17 cellular contexts compared by ENCODE assay signal in genomic region chr1:200990114-200990513, GRCh38. TPM values are rescaled to one million over a fixed set of nuclear protein-coding genes. Genes with fewer than 3 reads are reported as not detected.
DNase-seq lines count a peak whose midpoint lies in the region; ATAC-seq, FAIRE-seq and TF ChIP-seq lines count a peak whose summit lies in the region.
"Had no signal": no experiment of that assay in that cellular context is flagged by ENCODE, and none has a peak within 500 bp of the region (broad histone marks: within the 10 kb centered on the region; RNA-seq: fewer than 3 reads in every experiment).

No MANE protein-coding gene starts in this region.

- no peaks in the 10 kb centered on the region for H3K9me3 ChIP-seq in HCT116 (ENCODE audit: control insufficient read depth in 1 of 2, insufficient read depth in 1 of 2, low read depth in 1 of 2, low read length in 2 of 2)
- no peaks in the 10 kb centered on the region for H3K9me3 ChIP-seq in H1 (ENCODE audit: insufficient read depth in 2 of 2, low read depth in 1 of 2, low read length in 1 of 2)
- no peaks in the 10 kb centered on the region for H3K9me3 ChIP-seq in upper lobe of left lung
- H3K9me3 ChIP-seq: A549 had no signal

- H4K20me1 ChIP-seq in HCT116 (ENCODE audit: insufficient read depth) (no peaks in the 10 kb centered on the region), H1 (replicated peaks in 1 of 2; ENCODE audit: control insufficient read depth in 1 of 2, insufficient read depth in 2 of 2, low read length in 2 of 2) (peaks cover 0 to 4% of the 10 kb centered on the region in 2 experiments)

- H3K79me2 ChIP-seq in HCT116 (ENCODE audit: insufficient read depth, low read length) (no peaks in the 10 kb centered on the region), H1 (ENCODE audit: control insufficient read depth in 1 of 2, insufficient read depth in 2 of 2, low read length in 2 of 2) (no peaks in the 10 kb centered on the region)

- H3K27me3 Mint-ChIP-seq in activated T-cell treated with anti-CD3 and anti-CD28 coated beads, Interleukin-2, amount 50 U/mL, for 24 hours, result no peaks in the 10 kb centered on the region

- H3K4me3 Mint-ChIP-seq in activated T-cell treated with anti-CD3 and anti-CD28 coated beads, Interleukin-2, amount 50 U/mL, for 24 hours, result no peak overlapping the region
- H3K4me3 Mint-ChIP-seq: CD8-positive, alpha-beta T cell had no signal

- no peak for TF ChIP-seq EP300 in H1 (IDR thresholded peaks at IDR 0.05; ENCODE audit: borderline replicate concordance in 1 of 2, low read depth in 2 of 2, low read length in 2 of 2)
- no peak for TF ChIP-seq EP300 in upper lobe of left lung (IDR thresholded peaks at IDR 0.05)

- no peak overlapping the region for H3K4ac ChIP-seq in H1 (replicated peaks; ENCODE audit: insufficient read length, low read depth, low read length)

- H3K27ac ChIP-seq in HCT116 (ENCODE audit: low read depth, low read length), result no peak overlapping the region
- H3K27ac ChIP-seq in H1 (ENCODE audit: low read depth, low read length), result no peak overlapping the region
- H3K27ac ChIP-seq in upper lobe of left lung, result no peak overlapping the region
- H3K27ac ChIP-seq: 22Rv1, A549 had no signal

- peaks cover 98% of the 10 kb centered on the region for H3K36me3 Mint-ChIP-seq in activated T-cell treated with anti-CD3 and anti-CD28 coated beads, Interleukin-2, amount 50 U/mL, for 24 hours (ENCODE audit: low read depth)

- H3K4me1 ChIP-seq in HCT116 (ENCODE audit: control insufficient read depth in 1 of 2, insufficient read depth in 2 of 2, low read length in 2 of 2), result no peaks in the 10 kb centered on the region
- no peaks in the 10 kb centered on the region for H3K4me1 ChIP-seq in H1 (replicated peaks in 1 of 4; ENCODE audit: control insufficient read depth in 3 of 4, insufficient read depth in 4 of 4, low read length in 3 of 4)
- H3K4me1 ChIP-seq in upper lobe of left lung, result no peaks in the 10 kb centered on the region
- H3K4me1 ChIP-seq: A549 had no signal

- H3K18ac ChIP-seq in H1 (ENCODE audit: extremely low read depth, low read length), result no peak overlapping the region

- H3K4me2 ChIP-seq in HCT116 (ENCODE audit: low read length) (no peak overlapping the region), H1 (ENCODE audit: insufficient read depth in 1 of 2, low read depth in 2 of 2, low read length in 2 of 2) (no peak overlapping the region)
- H3K4me2 ChIP-seq: A549 had no signal

- H3K23me2 ChIP-seq in H1 (ENCODE audit: low read depth, low read length), result no peaks in the 10 kb centered on the region

- H3K56ac ChIP-seq in H1 (replicated peaks; ENCODE audit: insufficient read length, low read depth, low read length), result no peak overlapping the region

- no peak overlapping the region for H4K91ac ChIP-seq in H1 (replicated peaks; ENCODE audit: insufficient read length, low read length)

- no peak overlapping the region for H3K4me3 ChIP-seq in HCT116 (replicated peaks in 1 of 2; ENCODE audit: low read depth in 1 of 2, low read length in 2 of 2)
- no peak overlapping the region for H3K4me3 ChIP-seq in H1 (ENCODE audit: extremely low read depth in 1 of 4, insufficient read depth in 2 of 4, low read depth in 3 of 4, low read length in 4 of 4)
- H3K4me3 ChIP-seq in upper lobe of left lung, result no peak overlapping the region
- H3K4me3 ChIP-seq: A549, GM12878 had no signal

- no peaks in the 10 kb centered on the region for H3K79me1 ChIP-seq in H1 (ENCODE audit: low read depth, low read length)

- BruUV-seq in HCT116 (replicated peaks; lab: Mats Ljungman, UMichigan), result no TSS peak

- H3K23ac ChIP-seq in H1 (ENCODE audit: insufficient read length), result no peak overlapping the region

- peak overlapping the region; percentile 30 for H3K27ac Mint-ChIP-seq in activated T-cell treated with anti-CD3 and anti-CD28 coated beads, Interleukin-2, amount 50 U/mL, for 24 hours
- H3K27ac Mint-ChIP-seq: CD8-positive, alpha-beta T cell had no signal

- no peak for FAIRE-seq in H1 (lab: Jason Lieb, UNC)
- FAIRE-seq: A549, GM12878 had no signal

- H4K8ac ChIP-seq in H1 (ENCODE audit: extremely low read depth, insufficient read depth, low read length), result no peak overlapping the region

- H3K9ac ChIP-seq in HCT116 (ENCODE audit: low read length), result no peak overlapping the region
- H3K9ac ChIP-seq in H1 (replicated peaks in 1 of 4; ENCODE audit: extremely low read depth in 1 of 4, low read depth in 3 of 4, low read length in 3 of 4), result no peak overlapping the region

- DNase-seq in activated T-cell treated with anti-CD3 and anti-CD28 coated beads, Interleukin-2, amount 50 U/mL, for 24 hours, result no peak
- no peak for DNase-seq in activated T-cell treated with anti-CD3 and anti-CD28 coated beads for 4 hours
- DNase-seq in HCT116 (ENCODE audit: low read depth, low spot score), result no peak
- no peak for DNase-seq in H1 (ENCODE audit: low read depth in 1 of 2, low spot score in 2 of 2)
- no peak for DNase-seq in upper lobe of left lung
- no peak for DNase-seq in GM03348 (ENCODE audit: low spot score)
- no peak for DNase-seq in stimulated activated CD4-positive, alpha-beta T cell treated with anti-CD3 and anti-CD28 coated beads, Interleukin-2, amount 100 ng/mL, for 24 hours
- DNase-seq: AML-193; Calu3; CD8-positive, alpha-beta T cell; DMS79 treated with DMSO at 0.1 percent for 48 hours; GF-D8; HCEC 1CT; KG1 had no signal

- H2BK120ac ChIP-seq in H1 (replicated peaks; ENCODE audit: low read depth, low read length), result no peak overlapping the region

- WGBS in H1 (ENCODE audit: extremely low coverage in 1 of 2, insufficient coverage in 1 of 2, insufficient read length in 1 of 2, insufficient replicate concordance in 2 of 2, low coverage in 1 of 2, low lambda C conversion rate in 2 of 2, missing lambda C conversion rate in 1 of 2), 2 experiments, result 90% methylated on average over 9 of the region's 9 CpGs; no CpG with 5 or more reads in 1 of the 2 experiments
- WGBS in upper lobe of left lung, 2 donors, result 91 to 94% methylated on average over 9 of the region's 9 CpGs

- H4K5ac ChIP-seq in H1 (ENCODE audit: insufficient read length, low read depth, low read length), result no peak overlapping the region

- ATAC-seq in HCT116 (peak; percentile 40; the same call in 1 of the 2 replicates), upper lobe of left lung (ENCODE audit: low FRiP score in 2 of 2) (no peak)
- ATAC-seq: A549; CD8-positive, alpha-beta T cell; GM12878 had no signal

- H3K36me3 ChIP-seq in HCT116 (ENCODE audit: control insufficient read depth in 1 of 2, insufficient read depth in 2 of 2, low read length in 2 of 2) (no peaks in the 10 kb centered on the region), H1 (ENCODE audit: control insufficient read depth in 2 of 4, insufficient read depth in 4 of 4, low read length in 3 of 4) (peaks cover 2 to 34% (median 17%) of the 10 kb centered on the region in 4 experiments; a peak in 6 of 8 replicates), upper lobe of left lung (peaks cover 0 to 51% (median 20%) of the 10 kb centered on the region in 4 donors)

- intact Hi-C loops in HCT116 (cut with micrococcal nuclease), result no loop called here

- no peak overlapping the region for H3K14ac ChIP-seq in H1 (ENCODE audit: insufficient read length)

- RAD21 ChIA-PET in HCT116 (lab: Charles Lee; ENCODE audit: low non-redundant PET in 1 of 2, low total read pairs in 2 of 2, uncharacterized antibody in 2 of 2, unreplicated experiment in 2 of 2), result no interaction called here

- TF ChIP-seq CTCF in HCT116 (IDR thresholded peaks at IDR 0.05 in 2 of 3, conservative IDR thresholded peaks at IDR 0.05 in 1 of 3; ENCODE audit: borderline replicate concordance in 1 of 3, insufficient read depth in 1 of 3, low read depth in 2 of 3, low read length in 2 of 3) (no peak), H1 (IDR thresholded peaks at IDR 0.05; ENCODE audit: control extremely low read depth in 1 of 3, insufficient read depth in 1 of 3, low read depth in 1 of 3, low read length in 3 of 3) (peak; percentile 9 to 31 (median 17); a peak in 3 of 4 replicates), upper lobe of left lung (IDR thresholded peaks at IDR 0.05) (no peak)

- POLR2A ChIA-PET in HCT116 (lab: Charles Lee) (no interaction called here), H1 (lab: Charles Lee; ENCODE audit: partially characterized antibody) (interaction anchor here (1.9 kb wide), 1 partner anchor 24 kb away, joined by 4 read pairs; no protein-coding TSS in a partner anchor)

- H2BK20ac ChIP-seq in H1 (ENCODE audit: low read length), result no peak overlapping the region

- H3K27me3 ChIP-seq in HCT116 (ENCODE audit: insufficient read depth, low read length) (no peaks in the 10 kb centered on the region), H1 (replicated peaks in 1 of 4; ENCODE audit: control insufficient read depth in 3 of 4, extremely low read depth in 1 of 4, insufficient read depth in 3 of 4, low read length in 3 of 4) (no peaks in the 10 kb centered on the region), upper lobe of left lung (no peaks in the 10 kb centered on the region)

- CTCF ChIA-PET in HCT116 (lab: Charles Lee) (no interaction called here), H1 (lab: Charles Lee; ENCODE audit: partially characterized antibody) (interaction anchor here (0.7 to 28.5 kb wide), 13 partner anchors 8 to 129 kb away, joined by 3 to 640 read pairs (median 5); partner anchors contain the start of gene KIF21B)

- no peak overlapping the region for H2AK5ac ChIP-seq in H1 (ENCODE audit: low read depth, low read length)

- no peak overlapping the region for H2BK5ac ChIP-seq in H1 (ENCODE audit: low read depth, low read length)

- H3K9me2 ChIP-seq in HCT116 (ENCODE audit: insufficient read depth), result no peaks in the 10 kb centered on the region

- H2BK12ac ChIP-seq in H1 (ENCODE audit: low read depth, low read length), result no peak overlapping the region

- no peak for TF ChIP-seq POLR2A in HCT116 (IDR thresholded peaks at IDR 0.05; ENCODE audit: borderline replicate concordance, extremely low read depth, insufficient read depth, insufficient read length)
- no peak for TF ChIP-seq POLR2A in H1 (IDR thresholded peaks at IDR 0.05; ENCODE audit: control extremely low read depth in 1 of 2, low read depth in 2 of 2, low read length in 2 of 2)
- TF ChIP-seq POLR2A in upper lobe of left lung (IDR thresholded peaks at IDR 0.05), result no peak

- H3K4me1 Mint-ChIP-seq in activated T-cell treated with anti-CD3 and anti-CD28 coated beads, Interleukin-2, amount 50 U/mL, for 24 hours (ENCODE audit: low read depth), result no peaks in the 10 kb centered on the region

- H3K9me3 Mint-ChIP-seq in activated T-cell treated with anti-CD3 and anti-CD28 coated beads, Interleukin-2, amount 50 U/mL, for 24 hours, result no peaks in the 10 kb centered on the region
- H3K9me3 Mint-ChIP-seq: CD8-positive, alpha-beta T cell had no signal

- TF ChIP-seq RAD21 in HCT116 (IDR thresholded peaks at IDR 0.05; ENCODE audit: low read depth) (no peak), H1 (IDR thresholded peaks at IDR 0.05 in 1 of 2, conservative IDR thresholded peaks at IDR 0.05 in 1 of 2; ENCODE audit: low read depth in 2 of 2, low read length in 2 of 2) (no peak)

- no peak overlapping the region for H2BK15ac ChIP-seq in H1 (ENCODE audit: low read length)

- H2AFZ ChIP-seq in HCT116 (ENCODE audit: low read depth, low read length, poor library complexity, severe bottlenecking) (no peak overlapping the region), H1 (ENCODE audit: low read length) (no peak overlapping the region)

RNA-seq across cellular contexts. Expression of gene KIF21B, which starts 33.4 kb away (rescaled TPM):
- total RNA-seq in HCT116 (2021; ENCODE audit: unreplicated experiment) (6.1 TPM), upper lobe of left lung (10 to 100 TPM in 1 of 6 donors, 1 to 10 TPM in 5; 3.6 to 18.9 (median 6.1) TPM)
- 7.3 and 7.5 TPM in 2 replicates for polyA plus RNA-seq in HCT116 (2012)
- 26.5 and 27.2 TPM in 2 replicates for total RNA-seq in H1 (2021; fragmentation: NEBNext Ultra II Directional; extraction: Animal tissue kit (Norgen Biotek cat#: 25700))
- 10.8 and 20.1 TPM in 2 replicates for polyA plus RNA-seq in H1 (2011; rRNA removed)
- 12.4 TPM for polyA plus RNA-seq in H1 (2011; cell fraction: cytosol; rRNA removed)
- 38.7 TPM for polyA plus RNA-seq in H1 (2011; cell fraction: nucleus; rRNA removed)
- polyA plus RNA-seq in H1 (2012, experiment 1 of 2), result 10.4 to 15.3 TPM (median 13.4 TPM) in 4 replicates
- 10.2 TPM for polyA plus RNA-seq in H1 (2012, experiment 2 of 2)
- 9.0 TPM for polyA plus RNA-seq in H1 (2013, experiment 1 of 2)
- 8.8 TPM for polyA plus RNA-seq in H1 (2013, experiment 2 of 2)
- polyA minus RNA-seq in H1 (2011; rRNA and poly(A)+ RNA removed), result 15.0 and 21.9 TPM in 2 replicates
- polyA minus RNA-seq in H1 (2011; cell fraction: cytosol; rRNA and poly(A)+ RNA removed), result 17.5 TPM
- 22.0 TPM for polyA minus RNA-seq in H1 (2011; cell fraction: nucleus; rRNA and poly(A)+ RNA removed)

Comparison
In these comparisons a context has a peak if more than half of its experiments do, and no peak if none do; other contexts are left out.
1. CTCF ChIP-seq: peak in H1 (3 of 3); none in HCT116 (0 of 3) and upper lobe of left lung (0 of 6).